In genomic region chr4:185713272-185713671, GRCh38 we compare ENCODE assay signal across 23 cellular contexts.
DNase-seq lines count a peak whose midpoint lies in the region; ATAC-seq and TF ChIP-seq lines count a peak whose summit lies in the region.
"Had no signal": no experiment of that assay in that cellular context is flagged by ENCODE, and none has a peak within 500 bp of the region (broad histone marks: within the 10 kb centered on the region; RNA-seq: fewer than 3 reads in every experiment).

No MANE protein-coding gene starts in this region.

- H4K20me1 ChIP-seq in smooth muscle cell (ENCODE audit: low read depth): no peaks in the 10 kb centered on the region

- no peak overlapping the region for H3K4me3 ChIP-seq in smooth muscle cell
- no peak overlapping the region for H3K4me3 ChIP-seq in ovary
- H3K4me3 ChIP-seq: skin epidermis, thoracic aorta had no signal

- H3K36me3 Mint-ChIP-seq in brain (peaks cover 35% of the 10 kb centered on the region), glutamatergic neuron (ENCODE audit: unreplicated experiment) (peaks cover 6% of the 10 kb centered on the region)
- H3K36me3 Mint-ChIP-seq: T-cell had no signal

- H3K4me2 ChIP-seq in smooth muscle cell: peak overlapping the region; percentile 18

- no peaks in the 10 kb centered on the region for H3K36me3 ChIP-seq in smooth muscle cell (ENCODE audit: low read depth)
- H3K36me3 ChIP-seq in ovary: no peaks in the 10 kb centered on the region
- H3K36me3 ChIP-seq: thoracic aorta, WERI-Rb-1 had no signal

- H3K9me3 ChIP-seq in smooth muscle cell (replicated peaks; ENCODE audit: low read depth) (no peaks in the 10 kb centered on the region), ovary (no peaks in the 10 kb centered on the region)
- H3K9me3 ChIP-seq: thoracic aorta had no signal

- TF ChIP-seq EP300 in ovary (IDR thresholded peaks at IDR 0.05): no peak

- WGBS in smooth muscle cell (ENCODE audit: low lambda C conversion rate): 32% methylated on average over 5 of the region's 5 CpGs
- WGBS in ovary, 3 donors: 76 to 91% (median 77%) methylated on average over 5 of the region's 5 CpGs

- peaks cover 0 to 2% (median 0%) of the 10 kb centered on the region in 5 experiments for H3K9me3 Mint-ChIP-seq in brain
- H3K9me3 Mint-ChIP-seq in glutamatergic neuron (ENCODE audit: unreplicated experiment): peaks cover 3% of the 10 kb centered on the region
- H3K9me3 Mint-ChIP-seq: activated CD4-positive, alpha-beta memory T cell treated with anti-CD3 and anti-CD28 coated beads, Interleukin-2, amount 10 ng/mL, durations not matched to agents 7 days and 5 days; activated T-cell treated with anti-CD3 and anti-CD28 coated beads, Interleukin-2, amount 50 U/mL, for 24 hours had no signal

- no peaks in the 10 kb centered on the region for H3F3A ChIP-seq in smooth muscle cell (ENCODE audit: low read depth)

- H3K27me3 ChIP-seq in smooth muscle cell (ENCODE audit: low read depth): peaks cover 4% of the 10 kb centered on the region
- H3K27me3 ChIP-seq in ovary: no peaks in the 10 kb centered on the region

- peak overlapping the region in 3 of 5 experiments; percentile 1 to 33 (median 21) for H3K27ac Mint-ChIP-seq in brain
- H3K27ac Mint-ChIP-seq in glutamatergic neuron (ENCODE audit: unreplicated experiment): peak overlapping the region; percentile 1
- H3K27ac Mint-ChIP-seq: activated CD4-positive, alpha-beta memory T cell treated with anti-CD3 and anti-CD28 coated beads, Interleukin-2, amount 10 ng/mL, durations not matched to agents 7 days and 5 days; activated naive CD4-positive, alpha-beta T cell treated with anti-CD3 and anti-CD28 coated beads, Interleukin-2, amount 50 U/mL, for 72 hours; activated T-cell treated with anti-CD3 and anti-CD28 coated beads, Interleukin-2, amount 50 U/mL, for 24 hours; T-cell had no signal

- H3K27ac ChIP-seq in smooth muscle cell (ENCODE audit: low read depth) (no peak overlapping the region), ovary (no peak overlapping the region)
- H3K27ac ChIP-seq: RWPE1, thoracic aorta, WERI-Rb-1 had no signal

- DNase-seq in LHCN-M2 (ENCODE audit: low read depth): peak; percentile 12
- DNase-seq in glutamatergic neuron: no peak
- no peak for DNase-seq in smooth muscle cell (lab: John Stamatoyannopoulos, UW; ENCODE audit: unreplicated experiment)
- no peak for DNase-seq in ovary
- DNase-seq in NCI-H1436 treated with DMSO at 0.1 percent for 48 hours (lab: John Stamatoyannopoulos, UW): no peak
- DNase-seq: activated CD4-positive, alpha-beta memory T cell treated with anti-CD3 and anti-CD28 coated beads, Interleukin-2, amount 10 ng/mL, durations not matched to agents 7 days and 5 days; activated T-cell treated with anti-CD3 and anti-CD28 coated beads, Interleukin-2, amount 50 U/mL, for 24 hours; C1 segment of cervical spinal cord; caudate nucleus; DMS79 treated with DMSO at 0.1 percent for 48 hours; effector CD8-positive, alpha-beta T cell; Karpas-422; left cardiac atrium; NCI-H1417 treated with DMSO at 0.1 percent for 48 hours; occipital lobe; T-cell; WERI-Rb-1 had no signal

- TF ChIP-seq POLR2A in ovary (IDR thresholded peaks at IDR 0.05): no peak

- H3K4me3 Mint-ChIP-seq in brain (no peak overlapping the region), glutamatergic neuron (ENCODE audit: unreplicated experiment) (no peak overlapping the region)
- H3K4me3 Mint-ChIP-seq: activated CD4-positive, alpha-beta memory T cell treated with anti-CD3 and anti-CD28 coated beads, Interleukin-2, amount 10 ng/mL, durations not matched to agents 7 days and 5 days; activated T-cell treated with anti-CD3 and anti-CD28 coated beads, Interleukin-2, amount 50 U/mL, for 24 hours; T-cell had no signal

- H2AFZ ChIP-seq in smooth muscle cell (ENCODE audit: low read depth): no peak overlapping the region

- no peak overlapping the region for H3K9ac ChIP-seq in smooth muscle cell (ENCODE audit: low read depth)

- H3K79me2 ChIP-seq in smooth muscle cell (ENCODE audit: low read depth): no peaks in the 10 kb centered on the region

- no peaks in the 10 kb centered on the region for H3K4me1 ChIP-seq in smooth muscle cell (ENCODE audit: low read depth)
- peaks cover 1% of the 10 kb centered on the region for H3K4me1 ChIP-seq in ovary (ENCODE audit: insufficient read depth)

- intact Hi-C loops in ovary (cut with DNase I): no loop called here

- H3K4me1 Mint-ChIP-seq in brain (peaks cover 57% of the 10 kb centered on the region), glutamatergic neuron (ENCODE audit: low read depth, unreplicated experiment) (peaks cover 26% of the 10 kb centered on the region)
- H3K4me1 Mint-ChIP-seq: activated CD4-positive, alpha-beta memory T cell treated with anti-CD3 and anti-CD28 coated beads, Interleukin-2, amount 10 ng/mL, durations not matched to agents 7 days and 5 days; T-cell had no signal

- ATAC-seq in GM19035 (IDR thresholded peaks at IDR 0.05; ENCODE audit: unreplicated experiment): no peak
- ATAC-seq: activated naive CD4-positive, alpha-beta T cell treated with anti-CD3 and anti-CD28 coated beads, Interleukin-2, amount 50 U/mL, for 72 hours; T-cell had no signal

- H3K27me3 Mint-ChIP-seq in brain (no peaks in the 10 kb centered on the region), glutamatergic neuron (ENCODE audit: unreplicated experiment) (peaks cover 9% of the 10 kb centered on the region)
- H3K27me3 Mint-ChIP-seq: activated CD4-positive, alpha-beta memory T cell treated with anti-CD3 and anti-CD28 coated beads, Interleukin-2, amount 10 ng/mL, durations not matched to agents 7 days and 5 days had no signal

- no peak for TF ChIP-seq CTCF in brain (conservative IDR thresholded peaks at IDR 0.05)
- no peak for TF ChIP-seq CTCF in glutamatergic neuron (IDR thresholded peaks at IDR 0.05; ENCODE audit: partially characterized antibody, unreplicated experiment)
- TF ChIP-seq CTCF in smooth muscle cell (IDR thresholded peaks at IDR 0.05; ENCODE audit: borderline replicate concordance, insufficient read depth, poor library complexity, severe bottlenecking): no peak
- TF ChIP-seq CTCF in ovary (IDR thresholded peaks at IDR 0.05): no peak
